1 cellular context compared by ENCODE assay signal in the genomic region with DNA sequence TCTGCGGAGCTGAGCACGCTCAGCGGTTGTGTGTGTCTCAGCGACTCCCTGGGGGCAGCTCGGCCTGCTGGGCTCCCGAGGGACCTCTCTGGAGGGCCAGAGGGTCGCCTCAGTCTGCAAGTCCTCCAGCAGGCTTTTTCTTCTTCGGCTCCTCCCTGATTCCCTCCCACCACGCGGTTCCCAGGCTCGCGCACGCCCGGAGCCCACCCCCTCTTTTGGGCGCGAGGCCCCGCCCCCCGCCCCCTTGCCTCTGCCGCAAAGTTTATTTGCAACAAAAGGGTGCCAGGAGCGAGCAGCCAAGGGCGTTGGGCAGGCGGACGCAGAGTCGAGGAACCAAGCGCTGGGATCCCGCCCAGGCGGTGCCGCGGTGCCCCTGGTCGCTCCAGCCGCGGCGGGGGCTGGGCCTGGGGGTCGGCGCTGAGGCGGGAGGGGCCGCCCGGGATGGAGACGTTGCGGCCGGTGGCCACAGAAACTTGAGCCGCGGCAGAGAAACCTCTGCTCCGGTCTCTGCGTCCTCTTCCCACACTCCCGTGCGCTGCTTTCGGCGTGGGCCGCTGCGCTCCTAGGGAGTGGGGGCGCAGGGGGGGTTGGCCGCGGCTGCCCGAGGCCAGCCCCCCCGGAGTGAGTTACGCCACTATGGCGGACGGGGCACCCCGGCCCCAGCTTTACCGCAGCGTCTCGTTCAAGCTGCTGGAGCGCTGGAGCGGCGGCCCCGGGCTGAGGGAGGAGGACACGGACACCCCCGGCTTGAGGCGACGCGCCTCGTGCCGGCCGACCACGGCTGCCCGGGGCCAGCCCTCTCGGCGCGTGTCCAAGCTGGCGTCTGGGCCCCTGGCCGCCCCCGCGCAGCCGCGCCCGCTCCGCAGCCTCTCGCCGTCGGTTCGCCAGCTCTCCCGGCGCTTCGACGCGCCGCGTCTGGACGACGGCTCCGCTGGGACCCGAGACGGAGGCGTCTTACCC.
TF ChIP-seq lines count a peak whose summit lies in the region.

A gene with protein sequence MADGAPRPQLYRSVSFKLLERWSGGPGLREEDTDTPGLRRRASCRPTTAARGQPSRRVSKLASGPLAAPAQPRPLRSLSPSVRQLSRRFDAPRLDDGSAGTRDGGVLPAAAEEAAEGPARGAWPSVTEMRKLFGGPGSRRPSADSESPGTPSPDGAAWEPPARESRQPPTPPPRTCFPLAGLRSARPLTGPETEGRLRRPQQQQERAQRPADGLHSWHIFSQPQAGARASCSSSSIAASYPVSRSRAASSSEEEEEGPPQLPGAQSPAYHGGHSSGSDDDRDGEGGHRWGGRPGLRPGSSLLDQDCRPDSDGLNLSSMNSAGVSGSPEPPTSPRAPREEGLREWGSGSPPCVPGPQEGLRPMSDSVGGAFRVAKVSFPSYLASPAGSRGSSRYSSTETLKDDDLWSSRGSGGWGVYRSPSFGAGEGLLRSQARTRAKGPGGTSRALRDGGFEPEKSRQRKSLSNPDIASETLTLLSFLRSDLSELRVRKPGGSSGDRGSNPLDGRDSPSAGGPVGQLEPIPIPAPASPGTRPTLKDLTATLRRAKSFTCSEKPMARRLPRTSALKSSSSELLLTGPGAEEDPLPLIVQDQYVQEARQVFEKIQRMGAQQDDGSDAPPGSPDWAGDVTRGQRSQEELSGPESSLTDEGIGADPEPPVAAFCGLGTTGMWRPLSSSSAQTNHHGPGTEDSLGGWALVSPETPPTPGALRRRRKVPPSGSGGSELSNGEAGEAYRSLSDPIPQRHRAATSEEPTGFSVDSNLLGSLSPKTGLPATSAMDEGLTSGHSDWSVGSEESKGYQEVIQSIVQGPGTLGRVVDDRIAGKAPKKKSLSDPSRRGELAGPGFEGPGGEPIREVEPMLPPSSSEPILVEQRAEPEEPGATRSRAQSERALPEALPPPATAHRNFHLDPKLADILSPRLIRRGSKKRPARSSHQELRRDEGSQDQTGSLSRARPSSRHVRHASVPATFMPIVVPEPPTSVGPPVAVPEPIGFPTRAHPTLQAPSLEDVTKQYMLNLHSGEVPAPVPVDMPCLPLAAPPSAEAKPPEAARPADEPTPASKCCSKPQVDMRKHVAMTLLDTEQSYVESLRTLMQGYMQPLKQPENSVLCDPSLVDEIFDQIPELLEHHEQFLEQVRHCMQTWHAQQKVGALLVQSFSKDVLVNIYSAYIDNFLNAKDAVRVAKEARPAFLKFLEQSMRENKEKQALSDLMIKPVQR (N-terminal part only) (plus strand): TSS at position 274 of the 960 bp plus-strand sequence. CDS start 363 bp downstream, at position 637.

TF ChIP-seq in HepG2, 621 proteins besides CTCF, POLR2A, EP300 and RAD21 (continued from another document and continues in another):
- TF ChIP-seq RFX3 (CRISPR knock-in tag; IDR thresholded peaks at IDR 0.05) = no peak
- no peak for TF ChIP-seq GTF2F1 (IDR thresholded peaks at IDR 0.05; ENCODE audit: low read length)
- no peak for TF ChIP-seq SATB2 (CRISPR knock-in tag; IDR thresholded peaks at IDR 0.05)
- TF ChIP-seq ZNF205 (CRISPR knock-in tag; IDR thresholded peaks at IDR 0.05) = no peak
- TF ChIP-seq KDM1A (CRISPR knock-in tag; IDR thresholded peaks at IDR 0.05) = no peak
- TF ChIP-seq ZNF616 (CRISPR knock-in tag; IDR thresholded peaks at IDR 0.05; ENCODE audit: low read depth) = 0 out of 2 replicates have a peak, but pooled peaks have one; percentile 1
- TF ChIP-seq REL (CRISPR knock-in tag; conservative IDR thresholded peaks at IDR 0.05) = no peak; the same call in none of the 2 replicates
- TF ChIP-seq STAG1 (CRISPR knock-in tag; IDR thresholded peaks at IDR 0.05) = no peak
- TF ChIP-seq SOX6 (IDR thresholded peaks at IDR 0.05) = no peak
- no peak for TF ChIP-seq SOX6 (CRISPR knock-in tag; IDR thresholded peaks at IDR 0.05)
- no peak for TF ChIP-seq CAMTA2 (CRISPR knock-in tag; IDR thresholded peaks at IDR 0.05; ENCODE audit: borderline replicate concordance)
- no peak; the same call in 1 of the 2 replicates for TF ChIP-seq ZIK1 (CRISPR knock-in tag; IDR thresholded peaks at IDR 0.05; ENCODE audit: borderline replicate concordance, low read depth)
- no peak for TF ChIP-seq ZNF232 (CRISPR knock-in tag; IDR thresholded peaks at IDR 0.05; ENCODE audit: borderline replicate concordance)
- TF ChIP-seq, protein P1, sequence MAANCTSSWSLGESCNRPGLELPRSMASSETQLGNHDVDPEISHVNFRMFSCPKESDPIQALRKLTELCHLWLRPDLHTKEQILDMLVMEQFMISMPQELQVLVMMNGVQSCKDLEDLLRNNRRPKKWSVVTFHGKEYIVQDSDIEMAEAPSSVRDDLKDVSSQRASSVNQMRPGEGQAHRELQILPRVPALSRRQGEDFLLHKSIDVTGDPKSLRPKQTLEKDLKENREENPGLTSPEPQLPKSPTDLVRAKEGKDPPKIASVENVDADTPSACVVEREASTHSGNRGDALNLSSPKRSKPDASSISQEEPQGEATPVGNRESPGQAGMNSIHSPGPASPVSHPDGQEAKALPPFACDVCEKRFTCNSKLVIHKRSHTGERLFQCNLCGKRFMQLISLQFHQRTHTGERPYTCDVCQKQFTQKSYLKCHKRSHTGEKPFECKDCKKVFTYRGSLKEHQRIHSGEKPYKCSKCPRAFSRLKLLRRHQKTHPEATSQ (CRISPR knock-in tag; IDR thresholded peaks at IDR 0.05; ENCODE audit: borderline replicate concordance) = no peak
- TF ChIP-seq SP140L (CRISPR knock-in tag; IDR thresholded peaks at IDR 0.05; ENCODE audit: borderline replicate concordance) = no peak
- TF ChIP-seq ERF (CRISPR knock-in tag; IDR thresholded peaks at IDR 0.05) = no peak; the same call in 1 of the 2 replicates
- TF ChIP-seq, protein P2, sequence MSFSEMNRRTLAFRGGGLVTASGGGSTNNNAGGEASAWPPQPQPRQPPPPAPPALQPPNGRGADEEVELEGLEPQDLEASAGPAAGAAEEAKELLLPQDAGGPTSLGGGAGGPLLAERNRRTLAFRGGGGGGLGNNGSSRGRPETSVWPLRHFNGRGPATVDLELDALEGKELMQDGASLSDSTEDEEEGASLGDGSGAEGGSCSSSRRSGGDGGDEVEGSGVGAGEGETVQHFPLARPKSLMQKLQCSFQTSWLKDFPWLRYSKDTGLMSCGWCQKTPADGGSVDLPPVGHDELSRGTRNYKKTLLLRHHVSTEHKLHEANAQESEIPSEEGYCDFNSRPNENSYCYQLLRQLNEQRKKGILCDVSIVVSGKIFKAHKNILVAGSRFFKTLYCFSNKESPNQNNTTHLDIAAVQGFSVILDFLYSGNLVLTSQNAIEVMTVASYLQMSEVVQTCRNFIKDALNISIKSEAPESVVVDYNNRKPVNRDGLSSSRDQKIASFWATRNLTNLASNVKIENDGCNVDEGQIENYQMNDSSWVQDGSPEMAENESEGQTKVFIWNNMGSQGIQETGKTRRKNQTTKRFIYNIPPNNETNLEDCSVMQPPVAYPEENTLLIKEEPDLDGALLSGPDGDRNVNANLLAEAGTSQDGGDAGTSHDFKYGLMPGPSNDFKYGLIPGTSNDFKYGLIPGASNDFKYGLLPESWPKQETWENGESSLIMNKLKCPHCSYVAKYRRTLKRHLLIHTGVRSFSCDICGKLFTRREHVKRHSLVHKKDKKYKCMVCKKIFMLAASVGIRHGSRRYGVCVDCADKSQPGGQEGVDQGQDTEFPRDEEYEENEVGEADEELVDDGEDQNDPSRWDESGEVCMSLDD (CRISPR knock-in tag; IDR thresholded peaks at IDR 0.05; ENCODE audit: borderline replicate concordance) = no peak
- no peak for TF ChIP-seq ZNF780A (CRISPR knock-in tag; IDR thresholded peaks at IDR 0.05)
- TF ChIP-seq, protein P3, sequence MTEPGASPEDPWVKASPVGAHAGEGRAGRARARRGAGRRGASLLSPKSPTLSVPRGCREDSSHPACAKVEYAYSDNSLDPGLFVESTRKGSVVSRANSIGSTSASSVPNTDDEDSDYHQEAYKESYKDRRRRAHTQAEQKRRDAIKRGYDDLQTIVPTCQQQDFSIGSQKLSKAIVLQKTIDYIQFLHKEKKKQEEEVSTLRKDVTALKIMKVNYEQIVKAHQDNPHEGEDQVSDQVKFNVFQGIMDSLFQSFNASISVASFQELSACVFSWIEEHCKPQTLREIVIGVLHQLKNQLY (CRISPR knock-in tag; IDR thresholded peaks at IDR 0.05) = no peak
- no peak for TF ChIP-seq HHEX (CRISPR knock-in tag; IDR thresholded peaks at IDR 0.05)
- TF ChIP-seq MBD4 (IDR thresholded peaks at IDR 0.05; ENCODE audit: borderline replicate concordance, low read length) = no peak
- TF ChIP-seq EZH2 (conservative IDR thresholded peaks at IDR 0.05; ENCODE audit: low read depth, low read length) = no peak
- no peak for TF ChIP-seq ATF1 (CRISPR knock-in tag; IDR thresholded peaks at IDR 0.05)
- TF ChIP-seq HMG20B (CRISPR knock-in tag; conservative IDR thresholded peaks at IDR 0.05) = no peak
- TF ChIP-seq ZNF530 (CRISPR knock-in tag; IDR thresholded peaks at IDR 0.05; ENCODE audit: low read depth) = no peak
- TF ChIP-seq HNRNPL (IDR thresholded peaks at IDR 0.05; ENCODE audit: low read depth, low read length) = no peak
- no peak for TF ChIP-seq ZNF367 (CRISPR knock-in tag; IDR thresholded peaks at IDR 0.05; ENCODE audit: borderline replicate concordance)
- no peak for TF ChIP-seq SOX13 (IDR thresholded peaks at IDR 0.05)
- TF ChIP-seq SOX13 (CRISPR knock-in tag; conservative IDR thresholded peaks at IDR 0.05 in 1 of 2, IDR thresholded peaks at IDR 0.05 in 1 of 2) = 0 out of 4 replicates have a peak, but pooled peaks of 1 of the 2 experiments have one; percentile 1
- TF ChIP-seq ZNF629 (CRISPR knock-in tag; conservative IDR thresholded peaks at IDR 0.05) = peak; percentile 31; the same call in 1 of the 2 replicates
- TF ChIP-seq RXRA (CRISPR knock-in tag; IDR thresholded peaks at IDR 0.05) = 0 out of 2 replicates have a peak, but pooled peaks have one; percentile 51
- peak; percentile 29; the same call in 1 of the 2 replicates for TF ChIP-seq SALL1 (CRISPR knock-in tag; IDR thresholded peaks at IDR 0.05)
- TF ChIP-seq TFDP1 (CRISPR knock-in tag; IDR thresholded peaks at IDR 0.05; ENCODE audit: borderline replicate concordance) = peak; percentile 24; the same call in 1 of the 2 replicates
- no peak for TF ChIP-seq ZNF124 (CRISPR knock-in tag; IDR thresholded peaks at IDR 0.05)
- peak; percentile 25; the same call in 1 of the 2 replicates for TF ChIP-seq CREBL2 (CRISPR knock-in tag; IDR thresholded peaks at IDR 0.05; ENCODE audit: borderline replicate concordance)
- TF ChIP-seq CBX1 (IDR thresholded peaks at IDR 0.05; ENCODE audit: low read depth) = no peak
- no peak for TF ChIP-seq NR1H2 (CRISPR knock-in tag; IDR thresholded peaks at IDR 0.05; ENCODE audit: borderline replicate concordance, low read depth)
- no peak for TF ChIP-seq HMGA1 (CRISPR knock-in tag; conservative IDR thresholded peaks at IDR 0.05)
- no peak; the same call in none of the 2 replicates for TF ChIP-seq ZSCAN21 (CRISPR knock-in tag; IDR thresholded peaks at IDR 0.05; ENCODE audit: borderline replicate concordance)
- TF ChIP-seq, protein P4, sequence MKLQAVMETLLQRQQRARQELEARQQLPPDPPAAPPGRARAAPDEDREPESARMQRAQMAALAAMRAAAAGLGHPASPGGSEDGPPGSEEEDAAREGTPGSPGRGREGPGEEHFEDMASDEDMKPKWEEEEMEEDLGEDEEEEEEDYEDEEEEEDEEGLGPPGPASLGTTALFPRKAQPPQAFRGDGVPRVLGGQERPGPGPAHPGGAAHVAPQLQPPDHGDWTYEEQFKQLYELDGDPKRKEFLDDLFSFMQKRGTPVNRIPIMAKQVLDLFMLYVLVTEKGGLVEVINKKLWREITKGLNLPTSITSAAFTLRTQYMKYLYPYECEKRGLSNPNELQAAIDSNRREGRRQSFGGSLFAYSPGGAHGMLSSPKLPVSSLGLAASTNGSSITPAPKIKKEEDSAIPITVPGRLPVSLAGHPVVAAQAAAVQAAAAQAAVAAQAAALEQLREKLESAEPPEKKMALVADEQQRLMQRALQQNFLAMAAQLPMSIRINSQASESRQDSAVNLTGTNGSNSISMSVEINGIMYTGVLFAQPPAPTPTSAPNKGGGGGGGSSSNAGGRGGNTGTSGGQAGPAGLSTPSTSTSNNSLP (IDR thresholded peaks at IDR 0.05; ENCODE audit: low read depth, low read length) = no peak
- TF ChIP-seq WIZ (CRISPR knock-in tag; IDR thresholded peaks at IDR 0.05) = no peak
- TF ChIP-seq AHR (CRISPR knock-in tag; IDR thresholded peaks at IDR 0.05) = no peak
- TF ChIP-seq CREB3 (CRISPR knock-in tag; IDR thresholded peaks at IDR 0.05) = no peak
